Comparison of ENCODE assay signal across 18 cellular contexts in the genomic region with DNA sequence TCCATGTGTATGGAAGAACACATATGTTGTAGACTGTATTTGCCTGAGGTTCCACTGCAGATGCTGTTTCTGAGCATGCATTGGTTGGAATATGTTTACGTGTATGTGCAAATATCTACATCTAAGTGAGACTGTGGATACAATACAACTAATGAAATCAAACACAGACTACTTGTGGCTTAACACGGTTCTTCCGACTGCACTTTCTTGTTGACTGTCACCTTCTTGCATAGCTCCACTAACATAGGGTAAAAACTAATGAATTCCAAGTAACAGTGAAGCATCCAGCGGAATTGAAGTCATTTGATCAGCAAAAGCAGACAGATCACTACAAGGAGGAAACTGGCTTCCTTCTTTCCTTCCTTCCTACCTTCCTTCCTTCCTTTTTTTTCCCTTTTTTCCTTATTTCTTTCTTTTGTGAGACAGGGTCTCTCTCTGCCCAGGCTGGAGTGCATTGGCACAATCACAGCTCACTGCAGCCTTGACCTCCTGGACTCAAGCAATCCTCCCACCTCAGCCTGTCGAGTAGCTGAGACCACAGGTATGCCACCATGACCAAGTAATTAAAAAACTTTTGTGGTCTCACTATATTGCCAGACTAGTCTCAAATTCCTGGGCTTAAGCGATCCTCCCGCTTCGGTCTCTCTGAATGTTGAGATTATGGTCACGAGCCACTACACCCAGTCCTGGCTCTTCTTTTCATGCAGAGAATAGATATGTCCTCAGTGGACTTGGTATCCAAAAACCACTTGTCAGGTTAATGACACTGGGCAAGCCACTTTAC. TPM values are rescaled to one million over a fixed set of nuclear protein-coding genes. Genes with fewer than 3 reads are reported as not detected.
"Had no signal": no experiment of that assay in that cellular context is flagged by ENCODE, and none has a peak within 500 bp of the region (broad histone marks: within the 10 kb centered on the region; RNA-seq: fewer than 3 reads in every experiment).

No MANE protein-coding gene starts in this region.

- H3K36me3 Mint-ChIP-seq: naive B cell had no signal

- ATAC-seq: esophagus mucosa; left lung; stimulated activated naive B cell treated with anti-CD40 and anti-IgM and Interleukin-4, amounts not matched to agents 10 μg/mL and 1 μg/mL and 100 μg/mL, for 72 hours had no signal

- H3K27me3 Mint-ChIP-seq: stimulated activated naive B cell treated with anti-CD40 and anti-IgM and Interleukin-4, amounts not matched to agents 10 μg/mL and 1 μg/mL and 100 μg/mL, for 72 hours had no signal

- H3K27ac Mint-ChIP-seq: activated naive CD4-positive, alpha-beta T cell treated with anti-CD3 and anti-CD28 coated beads for 36 hours had no signal

- H3K9me3 Mint-ChIP-seq: activated naive CD4-positive, alpha-beta T cell treated with anti-CD3 and anti-CD28 coated beads for 36 hours had no signal

- DNase-seq: activated CD4-positive, alpha-beta T cell treated with anti-CD3 and anti-CD28 coated beads, Interleukin-2, amount 50 U/mL, for 48 hours; activated CD4-positive, CD25-positive, alpha-beta regulatory T cell treated with anti-CD3 and anti-CD28 coated beads, Interleukin-2, amount 50 U/mL, for 72 hours; activated naive CD4-positive, alpha-beta T cell treated with anti-CD3 and anti-CD28 coated beads for 36 hours; dorsolateral prefrontal cortex; hippocampal formation; kidney; left lung; mammary epithelial cell; naive B cell; stimulated activated naive B cell treated with anti-CD40 and anti-IgM and Interleukin-4, amounts not matched to agents 10 μg/mL and 1 μg/mL and 100 μg/mL, for 72 hours; T1000; tibial artery; uterus had no signal

- H3K4me3 Mint-ChIP-seq: activated naive CD4-positive, alpha-beta T cell treated with anti-CD3 and anti-CD28 coated beads for 36 hours; stimulated activated naive B cell treated with anti-CD40 and anti-IgM and Interleukin-4, amounts not matched to agents 10 μg/mL and 1 μg/mL and 100 μg/mL, for 72 hours had no signal

RNA-seq across cellular contexts. Expression of a gene that starts 22.0 kb away (rescaled TPM):
- total RNA-seq: activated naive CD4-positive, alpha-beta T cell treated with anti-CD3 and anti-CD28 coated beads for 36 hours; astrocyte; chondrocyte; esophagus mucosa; kidney; left lung; mammary epithelial cell; posterior vena cava; subcutaneous adipose tissue; uterus had no signal

RNA-seq across cellular contexts. Expression of a gene that starts 28.7 kb away (rescaled TPM):
- total RNA-seq: activated naive CD4-positive, alpha-beta T cell treated with anti-CD3 and anti-CD28 coated beads for 36 hours; astrocyte; chondrocyte; dorsolateral prefrontal cortex; mammary epithelial cell had no signal
